In genomic region chr4:60718874-60719273, GRCh38 we compare ENCODE assay signal across 8 cellular contexts.
"Had no signal": no experiment of that assay in that cellular context is flagged by ENCODE, and none has a peak within 500 bp of the region (broad histone marks: within the 10 kb centered on the region; RNA-seq: fewer than 3 reads in every experiment).

No MANE protein-coding gene starts in this region.

- DNase-seq: H7, Kasumi-1, KG1 had no signal

- H3K9me3 ChIP-seq: HAP-1 had no signal

- H3K27ac Mint-ChIP-seq: GM23338, IgD-negative memory B cell had no signal

- H3K27me3 Mint-ChIP-seq: IgD-negative memory B cell had no signal

- H3K36me3 ChIP-seq: HAP-1 had no signal

- H3K27ac ChIP-seq: HL-60 had no signal

- H3K36me3 Mint-ChIP-seq: IgD-negative memory B cell had no signal

- H2AFZ ChIP-seq: GM23338 had no signal

- H3K4me3 ChIP-seq: GM23338, HAP-1 had no signal

- H3K4me1 Mint-ChIP-seq: GM23338, IgD-negative memory B cell had no signal

- H3K4me3 Mint-ChIP-seq: GM23338, IgD-negative memory B cell had no signal

- ATAC-seq: GM23338, HCT116 had no signal

- H3K4me2 ChIP-seq: GM23338 had no signal
